10 cellular contexts compared by ENCODE assay signal in the genomic region with DNA sequence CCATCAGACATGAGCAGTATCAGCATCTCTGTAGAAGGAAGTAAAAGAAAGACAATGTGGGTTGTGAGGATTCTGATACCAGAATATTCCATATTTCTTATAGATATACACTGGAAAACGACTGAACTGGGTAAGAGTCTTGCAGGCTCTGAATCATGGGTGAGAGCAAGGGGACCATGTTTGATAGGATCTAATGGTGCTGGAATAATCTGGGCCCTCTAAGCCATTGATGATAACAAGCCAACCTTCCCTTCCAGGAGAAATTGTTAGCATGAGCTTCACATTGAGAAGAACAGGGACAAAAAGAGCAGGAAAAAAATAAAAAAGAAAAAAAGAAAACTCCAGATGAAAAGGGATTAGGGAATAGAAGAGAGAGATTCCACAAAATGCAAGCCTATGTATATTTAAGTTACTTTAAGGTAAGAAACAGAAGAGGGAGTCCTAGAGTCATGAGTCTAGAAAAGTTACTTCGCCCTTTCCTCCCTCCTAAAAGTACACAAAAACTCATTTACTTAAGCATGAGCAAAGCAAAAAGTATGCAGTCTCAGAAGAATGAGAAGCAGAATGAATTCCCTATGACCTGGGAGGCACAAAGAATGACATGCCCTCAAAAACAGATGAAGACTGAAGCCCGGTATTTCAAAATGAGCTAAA.
DNase-seq lines count a peak whose midpoint lies in the region; ATAC-seq and TF ChIP-seq lines count a peak whose summit lies in the region.
"Had no signal": no experiment of that assay in that cellular context is flagged by ENCODE, and none has a peak within 500 bp of the region (broad histone marks: within the 10 kb centered on the region; RNA-seq: fewer than 3 reads in every experiment).

No MANE protein-coding gene starts in this region.

- H2AFZ ChIP-seq in GM23338 (no peak overlapping the region), SK-N-SH (ENCODE audit: low read depth) (no peak overlapping the region)

- ATAC-seq in GM23338 (no peak), HG02623 (IDR thresholded peaks at IDR 0.05; ENCODE audit: unreplicated experiment) (no peak), HG02642 (IDR thresholded peaks at IDR 0.05; ENCODE audit: poor library complexity, unreplicated experiment) (no peak)
- ATAC-seq in activated CD8-positive, alpha-beta T cell treated with anti-CD3 and anti-CD28 coated beads for 36 hours = no peak

- TF ChIP-seq RAD21 in SK-N-SH (IDR thresholded peaks at IDR 0.05; ENCODE audit: low read length) = peak; percentile 24; the same call in 1 of the 2 replicates

- peak; percentile 49 for DNase-seq in GM23338 (ENCODE audit: low spot score)
- no peak for DNase-seq in SK-N-SH
- peak; percentile 78 for DNase-seq in foreskin melanocyte
- no peak for DNase-seq in stomach
- no peak for DNase-seq in activated CD4-positive, CD25-positive, alpha-beta regulatory T cell treated with anti-CD3 and anti-CD28 coated beads, Interleukin-2, amount 50 U/mL, for 72 hours
- DNase-seq in activated CD8-positive, alpha-beta T cell treated with anti-CD3 and anti-CD28 coated beads for 36 hours = no peak
- DNase-seq: activated effector memory CD4-positive, alpha-beta T cell treated with anti-CD3 and anti-CD28 coated beads, Interleukin-2, amount 50 U/mL, for 16 hours; occipital lobe had no signal

- no peak for TF ChIP-seq EP300 in SK-N-SH (IDR thresholded peaks at IDR 0.05; ENCODE audit: borderline replicate concordance in 1 of 2, low read depth in 1 of 2, low read length in 1 of 2)
- no peak for TF ChIP-seq EP300 in stomach (IDR thresholded peaks at IDR 0.05)

- H3K4me2 ChIP-seq in GM23338 (no peak overlapping the region), SK-N-SH (no peak overlapping the region)

- peaks cover 3% of the 10 kb centered on the region; the same call in 1 of the 2 replicates for H3K9me2 ChIP-seq in GM23338 (ENCODE audit: insufficient read depth)
- H3K9me2 ChIP-seq in SK-N-SH = no peaks in the 10 kb centered on the region

- no peaks in the 10 kb centered on the region for H3K36me3 ChIP-seq in GM23338 (ENCODE audit: insufficient read depth)
- H3K36me3 ChIP-seq in SK-N-SH (replicated peaks in 1 of 2; ENCODE audit: control insufficient read depth in 1 of 2, insufficient read depth in 2 of 2, low read length in 1 of 2) = no peaks in the 10 kb centered on the region
- H3K36me3 ChIP-seq in stomach = no peaks in the 10 kb centered on the region

- H3K4me3 ChIP-seq in GM23338 = no peak overlapping the region
- no peak overlapping the region for H3K4me3 ChIP-seq in SK-N-SH (ENCODE audit: low read depth in 2 of 2, low read length in 1 of 2)
- H3K4me3 ChIP-seq in stomach = no peak overlapping the region

- intact Hi-C loops in stomach (cut with DNase I; ENCODE audit: low total_unique reads) = no loop called here
- intact Hi-C loops in activated CD8-positive, alpha-beta T cell treated with anti-CD3 and anti-CD28 coated beads for 36 hours (cut with micrococcal nuclease) = no loop called here

- H3K27ac ChIP-seq in GM23338 (ENCODE audit: low read depth) (no peak overlapping the region), SK-N-SH (ENCODE audit: low read depth in 2 of 2, low read length in 1 of 2) (no peak overlapping the region; a peak in 1 of 4 replicates), stomach (no peak overlapping the region)

- CTCF ChIA-PET in SK-N-SH (lab: Yijun Ruan, JAX) = no interaction called here
- CTCF ChIA-PET in activated CD8-positive, alpha-beta T cell treated with anti-CD3 and anti-CD28 coated beads for 36 hours (lab: Charles Lee) = interaction anchor here (0.6 to 0.7 kb wide), 2 partner anchors 13 to 25 kb away, joined by 3 to 4 read pairs; no protein-coding TSS in a partner anchor

- no peak overlapping the region for H3K9ac ChIP-seq in SK-N-SH

- WGBS in SK-N-SH (ENCODE audit: low lambda C conversion rate) = 38% methylated on average over 3 of the region's 3 CpGs
- 20 to 38% (median 26%) methylated on average over 3 of the region's 3 CpGs for WGBS in stomach, 5 donors

- H3K4me3 Mint-ChIP-seq in GM23338 = no peak overlapping the region
- no peak overlapping the region for H3K4me3 Mint-ChIP-seq in activated CD8-positive, alpha-beta T cell treated with anti-CD3 and anti-CD28 coated beads for 36 hours

- H3F3A ChIP-seq in GM23338 (replicated peaks; ENCODE audit: low read depth) (no peaks in the 10 kb centered on the region), SK-N-SH (replicated peaks; ENCODE audit: insufficient read depth) (peaks cover 10% of the 10 kb centered on the region)

- H3K27me3 Mint-ChIP-seq in GM23338 (ENCODE audit: insufficient read depth, low read depth, poor library complexity) = no peaks in the 10 kb centered on the region
- peaks cover 2% of the 10 kb centered on the region for H3K27me3 Mint-ChIP-seq in activated CD8-positive, alpha-beta T cell treated with anti-CD3 and anti-CD28 coated beads for 36 hours

- TF ChIP-seq CTCF in GM23338 (conservative IDR thresholded peaks at IDR 0.05; ENCODE audit: low read depth in 2 of 2) = peak; percentile 41 to 47
- TF ChIP-seq CTCF in SK-N-SH (IDR thresholded peaks at IDR 0.05) = peak; percentile 30; the same call in 1 of the 2 replicates
- TF ChIP-seq CTCF in stomach (IDR thresholded peaks at IDR 0.05) = peak in 4 of 7 experiments; percentile 8 to 28 (median 16)
- TF ChIP-seq CTCF in activated CD8-positive, alpha-beta T cell treated with anti-CD3 and anti-CD28 coated beads for 36 hours (IDR thresholded peaks at IDR 0.05) = no peak

- H3K27me3 ChIP-seq in GM23338 (ENCODE audit: insufficient read depth) (no peaks in the 10 kb centered on the region), SK-N-SH (ENCODE audit: insufficient read depth) (no peaks in the 10 kb centered on the region), stomach (no peaks in the 10 kb centered on the region)

- POLR2A ChIA-PET in SK-N-SH (lab: Yijun Ruan, JAX) = no interaction called here
- POLR2A ChIA-PET in activated CD8-positive, alpha-beta T cell treated with anti-CD3 and anti-CD28 coated beads for 36 hours (lab: Charles Lee) = no interaction called here

- no peak for TF ChIP-seq POLR2A in stomach (IDR thresholded peaks at IDR 0.05)

- H3K36me3 Mint-ChIP-seq in GM23338 (ENCODE audit: low read depth) = no peaks in the 10 kb centered on the region
- H3K36me3 Mint-ChIP-seq in activated CD8-positive, alpha-beta T cell treated with anti-CD3 and anti-CD28 coated beads for 36 hours (ENCODE audit: low read depth) = no peaks in the 10 kb centered on the region

- no peaks in the 10 kb centered on the region for H3K9me3 Mint-ChIP-seq in GM23338
- no peaks in the 10 kb centered on the region for H3K9me3 Mint-ChIP-seq in activated CD8-positive, alpha-beta T cell treated with anti-CD3 and anti-CD28 coated beads for 36 hours

- H3K9me3 ChIP-seq in SK-N-SH = no peaks in the 10 kb centered on the region
- no peaks in the 10 kb centered on the region for H3K9me3 ChIP-seq in stomach

- H3K4me1 ChIP-seq in GM23338 (ENCODE audit: insufficient read depth) (no peaks in the 10 kb centered on the region), SK-N-SH (ENCODE audit: control insufficient read depth in 1 of 2, insufficient read depth in 2 of 2, low read depth in 1 of 2, low read length in 1 of 2) (no peaks in the 10 kb centered on the region; a peak in 1 of 4 replicates), stomach (peaks cover 0 to 11% (median 3%) of the 10 kb centered on the region in 4 donors)

- H3K27ac Mint-ChIP-seq in GM23338 = no peak overlapping the region
- H3K27ac Mint-ChIP-seq in activated CD8-positive, alpha-beta T cell treated with anti-CD3 and anti-CD28 coated beads for 36 hours = no peak overlapping the region

- no peaks in the 10 kb centered on the region for H3K79me2 ChIP-seq in GM23338 (replicated peaks; ENCODE audit: insufficient read depth)
- H3K79me2 ChIP-seq in SK-N-SH (ENCODE audit: insufficient read depth) = no peaks in the 10 kb centered on the region

- H4K20me1 ChIP-seq in GM23338 (replicated peaks; ENCODE audit: insufficient read depth) = no peaks in the 10 kb centered on the region
- H4K20me1 ChIP-seq in SK-N-SH (ENCODE audit: insufficient read depth) = no peaks in the 10 kb centered on the region

- H3K4me1 Mint-ChIP-seq in GM23338 = peaks cover 10% of the 10 kb centered on the region
- no peaks in the 10 kb centered on the region for H3K4me1 Mint-ChIP-seq in activated CD8-positive, alpha-beta T cell treated with anti-CD3 and anti-CD28 coated beads for 36 hours (ENCODE audit: low read depth)

TF ChIP-seq in GM23338, 12 proteins besides CTCF, POLR2A, EP300 and RAD21 (continues in another document):
- TF ChIP-seq ZNF331 (CRISPR knock-in tag; IDR thresholded peaks at IDR 0.05; ENCODE audit: low read depth) = no peak
- TF ChIP-seq EZH2 (IDR thresholded peaks at IDR 0.05; ENCODE audit: low read depth, unreplicated experiment) = no peak
- TF ChIP-seq POLR2AphosphoS5 (IDR thresholded peaks at IDR 0.05; ENCODE audit: low read depth) = no peak

TF ChIP-seq in SK-N-SH, 30 proteins besides CTCF, POLR2A, EP300 and RAD21 (continues in another document):
- TF ChIP-seq, protein P1, sequence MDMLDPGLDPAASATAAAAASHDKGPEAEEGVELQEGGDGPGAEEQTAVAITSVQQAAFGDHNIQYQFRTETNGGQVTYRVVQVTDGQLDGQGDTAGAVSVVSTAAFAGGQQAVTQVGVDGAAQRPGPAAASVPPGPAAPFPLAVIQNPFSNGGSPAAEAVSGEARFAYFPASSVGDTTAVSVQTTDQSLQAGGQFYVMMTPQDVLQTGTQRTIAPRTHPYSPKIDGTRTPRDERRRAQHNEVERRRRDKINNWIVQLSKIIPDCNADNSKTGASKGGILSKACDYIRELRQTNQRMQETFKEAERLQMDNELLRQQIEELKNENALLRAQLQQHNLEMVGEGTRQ (IDR thresholded peaks at IDR 0.05; ENCODE audit: borderline replicate concordance, low read depth, low read length) = no peak
- TF ChIP-seq TEAD4 (IDR thresholded peaks at IDR 0.05; ENCODE audit: borderline replicate concordance, insufficient read depth) = no peak
- TF ChIP-seq, protein P2, sequence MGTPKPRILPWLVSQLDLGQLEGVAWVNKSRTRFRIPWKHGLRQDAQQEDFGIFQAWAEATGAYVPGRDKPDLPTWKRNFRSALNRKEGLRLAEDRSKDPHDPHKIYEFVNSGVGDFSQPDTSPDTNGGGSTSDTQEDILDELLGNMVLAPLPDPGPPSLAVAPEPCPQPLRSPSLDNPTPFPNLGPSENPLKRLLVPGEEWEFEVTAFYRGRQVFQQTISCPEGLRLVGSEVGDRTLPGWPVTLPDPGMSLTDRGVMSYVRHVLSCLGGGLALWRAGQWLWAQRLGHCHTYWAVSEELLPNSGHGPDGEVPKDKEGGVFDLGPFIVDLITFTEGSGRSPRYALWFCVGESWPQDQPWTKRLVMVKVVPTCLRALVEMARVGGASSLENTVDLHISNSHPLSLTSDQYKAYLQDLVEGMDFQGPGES (IDR thresholded peaks at IDR 0.05; ENCODE audit: low read depth, low read length) = no peak
- no peak for TF ChIP-seq FOXJ3 (CRISPR knock-in tag; IDR thresholded peaks at IDR 0.05)
- TF ChIP-seq RXRA (IDR thresholded peaks at IDR 0.05; ENCODE audit: borderline replicate concordance, low read depth) = no peak
- TF ChIP-seq RFX5 (IDR thresholded peaks at IDR 0.05; ENCODE audit: low read length) = no peak

Comparison
In these comparisons a context has a peak if more than half of its experiments do, and no peak if none do; other contexts are left out.
1. DNase-seq: peak in GM23338 (single experiment) and foreskin melanocyte (single experiment); none in SK-N-SH (single experiment), stomach (single experiment), activated CD4-positive, CD25-positive, alpha-beta regulatory T cell treated with anti-CD3 and anti-CD28 coated beads, Interleukin-2, amount 50 U/mL, for 72 hours (single experiment) and activated CD8-positive, alpha-beta T cell treated with anti-CD3 and anti-CD28 coated beads for 36 hours (single experiment).